In the genomic region with DNA sequence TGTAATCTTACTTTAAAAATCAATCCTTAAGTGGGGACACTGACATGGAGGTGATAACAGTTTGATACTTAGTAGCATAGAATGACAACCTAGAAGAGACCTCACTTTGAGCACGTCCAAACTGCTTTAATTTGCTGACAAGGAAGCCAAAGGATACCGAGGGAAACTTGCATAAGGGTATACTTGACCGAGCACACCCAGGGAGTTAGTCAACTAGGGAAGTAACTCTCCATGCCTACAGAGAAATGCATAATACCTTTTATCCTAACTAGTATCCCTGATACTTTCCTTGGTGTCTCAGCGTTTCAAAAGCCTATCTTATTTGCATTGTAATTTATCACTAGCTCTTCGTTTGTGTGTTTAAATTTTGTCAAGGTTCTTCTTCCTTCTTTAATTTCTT, we compare ENCODE assay signal across 1 cellular context.
TF ChIP-seq lines count a peak whose summit lies in the region.

No MANE protein-coding gene starts in this region.

TF ChIP-seq in GM23338, 12 proteins besides CTCF, POLR2A, EP300 and RAD21 (continued from another document):
- TF ChIP-seq ZNF462 (CRISPR knock-in tag; IDR thresholded peaks at IDR 0.05) (no peak), ZNF331 (CRISPR knock-in tag; IDR thresholded peaks at IDR 0.05; ENCODE audit: low read depth) (no peak), JUNB (IDR thresholded peaks at IDR 0.05; ENCODE audit: unreplicated experiment) (no peak), ETS1 (IDR thresholded peaks at IDR 0.05) (no peak), POLR2AphosphoS5 (IDR thresholded peaks at IDR 0.05; ENCODE audit: low read depth) (no peak), STAT1 (IDR thresholded peaks at IDR 0.05; ENCODE audit: unreplicated experiment) (no peak)
